Comparison of ENCODE assay signal across 1 cellular context in the genomic region with DNA sequence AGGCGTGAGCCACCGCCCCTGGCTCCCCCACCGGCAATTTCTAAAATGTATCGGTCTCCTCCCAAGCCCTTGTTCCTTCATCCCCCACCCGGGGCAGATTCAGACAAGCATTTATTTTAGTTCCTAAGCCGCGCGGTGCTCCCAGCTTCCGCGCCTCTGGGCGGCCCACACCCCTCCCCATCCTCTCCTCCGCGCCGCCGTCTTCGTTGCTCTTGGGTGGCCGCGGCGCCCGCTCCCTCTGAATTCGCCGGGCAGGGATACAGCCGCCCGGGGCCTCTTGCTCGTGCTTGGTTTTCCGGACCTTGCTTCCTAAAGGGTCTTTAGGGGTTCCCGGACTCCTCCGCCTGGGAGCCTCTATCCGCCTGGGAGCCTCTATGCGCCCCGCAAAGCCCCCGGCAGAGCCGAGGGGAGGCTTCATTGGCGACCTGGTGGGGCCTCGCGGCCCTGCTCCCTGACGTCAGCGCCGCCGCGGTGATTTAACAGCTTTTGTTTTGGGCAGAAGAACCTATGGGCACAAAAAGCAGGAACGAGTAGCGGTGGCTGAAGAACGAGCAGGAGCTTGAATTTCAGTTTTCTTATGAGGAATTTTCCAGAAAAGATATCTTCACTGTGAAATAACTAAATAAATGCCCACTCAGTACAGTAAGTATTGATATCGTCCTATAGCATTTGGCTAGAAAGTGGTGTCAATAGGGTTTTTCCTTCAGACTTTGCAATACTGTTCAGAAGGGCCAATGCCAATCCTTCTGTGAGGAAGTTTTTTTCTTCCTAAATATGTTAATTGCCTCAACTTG.
TF ChIP-seq lines count a peak whose summit lies in the region.

No MANE protein-coding gene starts in this region.

TF ChIP-seq in HCT116, 20 proteins besides CTCF, POLR2A, EP300 and RAD21 (continued from another document):
- TF ChIP-seq ELF1 (IDR thresholded peaks at IDR 0.05; ENCODE audit: borderline replicate concordance, low read depth) = no peak
- TF ChIP-seq, protein P1, sequence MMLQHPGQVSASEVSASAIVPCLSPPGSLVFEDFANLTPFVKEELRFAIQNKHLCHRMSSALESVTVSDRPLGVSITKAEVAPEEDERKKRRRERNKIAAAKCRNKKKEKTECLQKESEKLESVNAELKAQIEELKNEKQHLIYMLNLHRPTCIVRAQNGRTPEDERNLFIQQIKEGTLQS (IDR thresholded peaks at IDR 0.05) = no peak
- TF ChIP-seq EZH2 (IDR thresholded peaks at IDR 0.05) = no peak
- no peak for TF ChIP-seq FOSL1 (IDR thresholded peaks at IDR 0.05; ENCODE audit: low read depth)
- peak; percentile 27 for TF ChIP-seq YY1 (IDR thresholded peaks at IDR 0.05; ENCODE audit: extremely low read depth, insufficient replicate concordance, low read depth, low read length)
- TF ChIP-seq SIN3A (IDR thresholded peaks at IDR 0.05; ENCODE audit: low read depth) = peak; percentile 30; the same call in 1 of the 2 replicates
- peak; percentile 49 for TF ChIP-seq ZFX (IDR thresholded peaks at IDR 0.05)
- TF ChIP-seq ZBTB33 (IDR thresholded peaks at IDR 0.05; ENCODE audit: extremely low read depth, insufficient replicate concordance, low read length) = peak; percentile 1
- TF ChIP-seq CBX3 (IDR thresholded peaks at IDR 0.05; ENCODE audit: low read depth) = no peak
- TF ChIP-seq EGR1 (IDR thresholded peaks at IDR 0.05; ENCODE audit: low read depth) = no peak
- TF ChIP-seq, protein P2, sequence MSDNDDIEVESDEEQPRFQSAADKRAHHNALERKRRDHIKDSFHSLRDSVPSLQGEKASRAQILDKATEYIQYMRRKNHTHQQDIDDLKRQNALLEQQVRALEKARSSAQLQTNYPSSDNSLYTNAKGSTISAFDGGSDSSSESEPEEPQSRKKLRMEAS (IDR thresholded peaks at IDR 0.05) = peak; percentile 32
- no peak for TF ChIP-seq SRF (IDR thresholded peaks at IDR 0.05; ENCODE audit: low read depth)
- no peak for TF ChIP-seq CEBPB (IDR thresholded peaks at IDR 0.05; ENCODE audit: low read depth)
- peak; percentile 44 for TF ChIP-seq TCF7L2 (IDR thresholded peaks at IDR 0.05; ENCODE audit: borderline replicate concordance, extremely low read depth, insufficient read depth, insufficient read length)
- TF ChIP-seq SP1 (IDR thresholded peaks at IDR 0.05; ENCODE audit: low read depth) = peak; percentile 6; the same call in 1 of the 2 replicates
- no peak for TF ChIP-seq JUND (IDR thresholded peaks at IDR 0.05)
